Comparison of ENCODE assay signal across 28 cellular contexts in the genomic region with DNA sequence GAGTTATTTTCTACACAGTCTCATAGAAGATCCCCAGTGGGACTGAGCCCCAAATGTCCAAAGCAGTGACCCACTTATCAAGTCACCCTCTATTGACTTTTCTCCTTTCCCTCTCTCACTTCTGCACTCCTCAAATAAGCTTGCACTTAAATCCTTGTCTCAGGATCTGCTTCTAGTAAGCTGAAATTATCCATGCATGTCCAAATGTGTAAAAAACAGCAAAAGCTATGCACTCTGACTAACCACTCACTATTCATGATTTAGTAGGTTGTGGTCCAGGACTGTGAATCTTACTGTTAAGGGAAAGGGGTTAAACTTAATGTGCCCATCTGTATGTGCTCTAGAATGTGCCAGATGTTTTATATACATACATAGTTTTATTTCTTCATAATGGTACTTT.
"Had no signal": no experiment of that assay in that cellular context is flagged by ENCODE, and none has a peak within 500 bp of the region (broad histone marks: within the 10 kb centered on the region; RNA-seq: fewer than 3 reads in every experiment).

No MANE protein-coding gene starts in this region.

- H3K36me3 ChIP-seq: adrenal gland, cardiac muscle cell, heart right ventricle, ovary, right lobe of liver, stomach, suprapubic skin, tibial nerve, WERI-Rb-1 had no signal

- H3K4me1 Mint-ChIP-seq: activated CD4-positive, alpha-beta T cell treated with anti-CD3 and anti-CD28 coated beads, Interleukin-2, amount 10 ng/mL, durations not matched to agents 7 days and 5 days; immature natural killer cell; natural killer cell; stimulated activated memory B cell treated with anti-CD40 and anti-IgM and Interleukin-4, amounts not matched to agents 10 μg/mL and 1 μg/mL and 100 μg/mL, for 72 hours; T-cell had no signal

- H3K27me3 Mint-ChIP-seq: activated CD4-positive, alpha-beta T cell treated with anti-CD3 and anti-CD28 coated beads, Interleukin-2, amount 10 ng/mL, durations not matched to agents 7 days and 5 days; stimulated activated memory B cell treated with anti-CD40 and anti-IgM and Interleukin-4, amounts not matched to agents 10 μg/mL and 1 μg/mL and 100 μg/mL, for 72 hours had no signal

- H3K36me3 Mint-ChIP-seq: activated naive CD4-positive, alpha-beta T cell treated with anti-CD3 and anti-CD28 coated beads, Interleukin-2, amount 50 U/mL, for 72 hours; immature natural killer cell; natural killer cell; stimulated activated memory B cell treated with anti-CD40 and anti-IgM and Interleukin-4, amounts not matched to agents 10 μg/mL and 1 μg/mL and 100 μg/mL, for 72 hours; T-cell had no signal

- H3K27ac ChIP-seq: adrenal gland, body of pancreas, cardiac muscle cell, epithelial cell of prostate, heart right ventricle, ovary, right lobe of liver, skin epidermis, stomach, suprapubic skin, tibial nerve had no signal

- H3K4me3 ChIP-seq: adrenal gland, body of pancreas, cardiac muscle cell, heart right ventricle, ovary, right lobe of liver, skin epidermis, stomach, suprapubic skin, tibial nerve had no signal

- H3K4me1 ChIP-seq: adrenal gland, body of pancreas, heart right ventricle, right lobe of liver, stomach, suprapubic skin, tibial nerve had no signal

- H3K27ac Mint-ChIP-seq: activated CD4-positive, alpha-beta T cell treated with anti-CD3 and anti-CD28 coated beads, Interleukin-2, amount 10 ng/mL, durations not matched to agents 7 days and 5 days; activated naive CD4-positive, alpha-beta T cell treated with anti-CD3 and anti-CD28 coated beads, Interleukin-2, amount 50 U/mL, for 72 hours; immature natural killer cell; natural killer cell; stimulated activated memory B cell treated with anti-CD40 and anti-IgM and Interleukin-4, amounts not matched to agents 10 μg/mL and 1 μg/mL and 100 μg/mL, for 72 hours; T-cell; T-helper 2 cell treated with Interferon-gamma antibody and Interleukin-4, amounts not matched to agents 5 μg/mL and 100 μg/mL, for 36 hours had no signal

- DNase-seq: activated CD4-positive, alpha-beta T cell treated with anti-CD3 and anti-CD28 coated beads, Interleukin-2, amount 10 ng/mL, durations not matched to agents 7 days and 5 days; activated CD4-positive, CD25-positive, alpha-beta regulatory T cell treated with anti-CD3 and anti-CD28 coated beads, Interleukin-2, amount 50 U/mL, for 72 hours; activated gamma-delta T cell treated with Interleukin-2 at 50 U/mL for 16 hours; activated T-cell treated with anti-CD3 and anti-CD28 coated beads, Interleukin-2, amount 50 U/mL, for 1 hour; adrenal gland; body of pancreas; cortex of kidney; heart right ventricle; immature natural killer cell; left ventricle myocardium superior; mammary epithelial cell; midbrain; natural killer cell; ovary; right lobe of liver; stimulated activated CD4-positive, alpha-beta T cell treated with anti-CD3 and anti-CD28 coated beads, Interleukin-2, amount 100 ng/mL, for 24 hours; stomach; T-cell; WERI-Rb-1 had no signal

- H3K9me3 Mint-ChIP-seq: T-helper 2 cell treated with Interferon-gamma antibody and Interleukin-4, amounts not matched to agents 5 μg/mL and 100 μg/mL, for 36 hours had no signal

- H3K27me3 ChIP-seq: adrenal gland, body of pancreas, cardiac muscle cell, heart right ventricle, ovary, right lobe of liver, stomach, suprapubic skin, tibial nerve had no signal

- H3K4me3 Mint-ChIP-seq: activated CD4-positive, alpha-beta T cell treated with anti-CD3 and anti-CD28 coated beads, Interleukin-2, amount 10 ng/mL, durations not matched to agents 7 days and 5 days; immature natural killer cell; natural killer cell; stimulated activated memory B cell treated with anti-CD40 and anti-IgM and Interleukin-4, amounts not matched to agents 10 μg/mL and 1 μg/mL and 100 μg/mL, for 72 hours; T-cell; T-helper 2 cell treated with Interferon-gamma antibody and Interleukin-4, amounts not matched to agents 5 μg/mL and 100 μg/mL, for 36 hours had no signal

- FAIRE-seq: TTC549 had no signal

- H3K9me3 ChIP-seq: adrenal gland, body of pancreas, ovary, right lobe of liver, stomach, suprapubic skin, tibial nerve had no signal
